ENCODE assay signal across 1 cellular context in the genomic region with DNA sequence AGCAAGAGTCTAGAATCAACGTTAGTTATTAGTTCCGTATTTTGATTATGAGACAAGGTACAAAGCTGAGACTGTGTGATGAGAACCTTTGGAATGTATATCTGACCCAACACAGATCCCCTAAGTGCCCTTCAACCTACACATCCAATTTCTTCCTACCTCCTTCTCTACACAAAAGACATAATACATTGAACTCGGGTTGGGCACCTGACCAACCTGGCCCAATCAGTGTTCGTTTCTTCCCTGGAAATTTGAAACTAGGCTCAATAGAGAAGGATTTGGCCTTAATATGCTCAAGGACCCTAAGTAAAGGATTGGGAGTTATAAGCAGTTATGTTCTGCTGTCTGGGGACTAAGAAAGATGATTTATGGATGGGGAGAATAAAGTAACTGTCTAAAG.
TF ChIP-seq lines count a peak whose summit lies in the region.

No MANE protein-coding gene starts in this region.

TF ChIP-seq in WTC11, 78 proteins besides CTCF, POLR2A, EP300 and RAD21 (continued from another document):
- TF ChIP-seq, protein P1, sequence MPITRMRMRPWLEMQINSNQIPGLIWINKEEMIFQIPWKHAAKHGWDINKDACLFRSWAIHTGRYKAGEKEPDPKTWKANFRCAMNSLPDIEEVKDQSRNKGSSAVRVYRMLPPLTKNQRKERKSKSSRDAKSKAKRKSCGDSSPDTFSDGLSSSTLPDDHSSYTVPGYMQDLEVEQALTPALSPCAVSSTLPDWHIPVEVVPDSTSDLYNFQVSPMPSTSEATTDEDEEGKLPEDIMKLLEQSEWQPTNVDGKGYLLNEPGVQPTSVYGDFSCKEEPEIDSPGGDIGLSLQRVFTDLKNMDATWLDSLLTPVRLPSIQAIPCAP (CRISPR knock-in tag; IDR thresholded peaks at IDR 0.05) = no peak
- TF ChIP-seq NR2C2 (CRISPR knock-in tag; IDR thresholded peaks at IDR 0.05) = no peak
- TF ChIP-seq, protein P2, sequence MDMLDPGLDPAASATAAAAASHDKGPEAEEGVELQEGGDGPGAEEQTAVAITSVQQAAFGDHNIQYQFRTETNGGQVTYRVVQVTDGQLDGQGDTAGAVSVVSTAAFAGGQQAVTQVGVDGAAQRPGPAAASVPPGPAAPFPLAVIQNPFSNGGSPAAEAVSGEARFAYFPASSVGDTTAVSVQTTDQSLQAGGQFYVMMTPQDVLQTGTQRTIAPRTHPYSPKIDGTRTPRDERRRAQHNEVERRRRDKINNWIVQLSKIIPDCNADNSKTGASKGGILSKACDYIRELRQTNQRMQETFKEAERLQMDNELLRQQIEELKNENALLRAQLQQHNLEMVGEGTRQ (CRISPR knock-in tag; IDR thresholded peaks at IDR 0.05) = peak; percentile 74
